Comparison of ENCODE assay signal across 25 cellular contexts in the genomic region with DNA sequence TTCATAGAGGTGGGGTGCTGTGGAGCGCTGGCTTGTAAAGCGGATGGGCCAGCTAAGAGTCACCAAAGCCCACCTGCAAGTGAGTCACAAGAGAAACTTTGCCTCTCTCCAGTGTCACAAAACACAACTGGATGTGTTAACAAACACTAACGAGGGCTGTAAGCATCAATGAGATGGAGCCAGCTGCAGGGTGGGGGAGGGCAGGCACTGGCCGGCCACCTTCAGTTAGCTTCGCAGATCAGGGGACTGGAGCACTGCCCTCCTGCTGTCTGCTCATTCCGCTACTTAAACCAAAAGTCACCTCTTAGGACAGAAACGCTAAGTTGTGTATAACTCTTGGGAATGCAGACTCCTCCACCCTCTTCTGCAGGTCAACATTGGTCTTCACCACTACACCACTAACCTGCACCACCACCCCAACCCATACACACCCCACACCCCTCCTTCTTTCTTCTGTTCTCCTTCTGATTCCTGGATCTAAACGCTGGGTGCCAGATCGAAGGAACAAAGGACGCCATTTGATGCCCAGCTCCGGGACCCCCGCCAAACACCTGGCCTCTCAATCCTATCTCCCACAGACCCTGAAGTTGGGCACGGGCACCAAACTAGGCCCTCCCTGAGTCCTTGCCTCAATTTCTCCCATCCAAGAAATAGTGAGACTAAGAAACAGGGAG. TPM values are rescaled to one million over a fixed set of nuclear protein-coding genes. Genes with fewer than 3 reads are reported as not detected.
DNase-seq lines count a peak whose midpoint lies in the region; FAIRE-seq and TF ChIP-seq lines count a peak whose summit lies in the region.
"Had no signal": no experiment of that assay in that cellular context is flagged by ENCODE, and none has a peak within 500 bp of the region (broad histone marks: within the 10 kb centered on the region; RNA-seq: fewer than 3 reads in every experiment).

No MANE protein-coding gene starts in this region.

- H3K27me3 ChIP-seq in hepatocyte (no peaks in the 10 kb centered on the region), sigmoid colon (peaks cover 0 to 11% (median 0%) of the 10 kb centered on the region in 3 donors), Caco-2 (replicated peaks; ENCODE audit: control insufficient read depth, insufficient read depth, low read length) (no peaks in the 10 kb centered on the region)

- CTCF ChIA-PET in RWPE1 (lab: Yijun Ruan, JAX) = interaction anchor here (0.6 to 0.9 kb wide), 3 partner anchors 11 to 138 kb away, joined by 3 to 8 read pairs (median 4); no protein-coding TSS in a partner anchor
- CTCF ChIA-PET in Caco-2 (lab: Charles Lee) = interaction anchor here (0.6 kb wide), 1 partner anchor 13 kb away, joined by 4 read pairs; no protein-coding TSS in a partner anchor

- H3K4me1 ChIP-seq in hepatocyte (ENCODE audit: insufficient read depth) (peaks cover 17% of the 10 kb centered on the region), sigmoid colon (peaks cover 0 to 66% (median 49%) of the 10 kb centered on the region in 4 donors), Caco-2 (peaks cover 5% of the 10 kb centered on the region)

- TF ChIP-seq CTCF in RWPE1 (conservative IDR thresholded peaks at IDR 0.05; ENCODE audit: low read depth) (no peak), hepatocyte (IDR thresholded peaks at IDR 0.05; ENCODE audit: poor library complexity) (no peak), sigmoid colon (IDR thresholded peaks at IDR 0.05) (no peak), Caco-2 (IDR thresholded peaks at IDR 0.05; ENCODE audit: insufficient read depth in 1 of 2, low read depth in 1 of 2, low read length in 1 of 2, severe bottlenecking in 1 of 2, unreplicated experiment in 1 of 2) (no peak)

- no peak for TF ChIP-seq EP300 in sigmoid colon (IDR thresholded peaks at IDR 0.05)

- POLR2A ChIA-PET in RWPE1 (lab: Yijun Ruan, JAX; ENCODE audit: low non-redundant PET) = no interaction called here
- POLR2A ChIA-PET in Caco-2 (lab: Charles Lee) = interaction anchor here (0.5 kb wide), 1 partner anchor 30 kb away, joined by 4 read pairs; no protein-coding TSS in a partner anchor

- H3K27me3 Mint-ChIP-seq in Caco-2 (ENCODE audit: insufficient read depth, unreplicated experiment) = no peaks in the 10 kb centered on the region

- no peak overlapping the region for H3K4me3 Mint-ChIP-seq in Caco-2 (ENCODE audit: unreplicated experiment)
- H3K4me3 Mint-ChIP-seq: activated CD4-positive, alpha-beta T cell treated with anti-CD3 and anti-CD28 coated beads for 36 hours; memory B cell; stimulated activated naive B cell treated with anti-CD40 and anti-IgM and Interleukin-4, amounts not matched to agents 10 μg/mL and 1 μg/mL and 100 μg/mL, for 72 hours had no signal

- peak; percentile 17 for FAIRE-seq in G401.6 (lab: Jason Lieb, UNC)

- H2AFZ ChIP-seq in hepatocyte = no peak overlapping the region

- H4K20me1 ChIP-seq in hepatocyte (ENCODE audit: insufficient read depth, poor library complexity, severe bottlenecking) = no peaks in the 10 kb centered on the region

- H3K4me1 Mint-ChIP-seq in Caco-2 (ENCODE audit: low read depth, unreplicated experiment) = no peaks in the 10 kb centered on the region
- H3K4me1 Mint-ChIP-seq: memory B cell had no signal

- DNase-seq in RWPE1 (ENCODE audit: low spot score) (no peak), hepatocyte (ENCODE audit: low spot score) (no peak), sigmoid colon (no peak), NOMO-1 treated with DMSO at 0.1 percent for 48 hours (lab: John Stamatoyannopoulos, UW; ENCODE audit: unreplicated experiment) (no peak), Caco-2 (no peak), putamen (ENCODE audit: low spot score) (no peak)
- no peak for DNase-seq in activated naive CD4-positive, alpha-beta T cell treated with anti-CD3 and anti-CD28 coated beads, Interleukin-2, amount 50 U/mL, for 16 hours
- DNase-seq: activated CD4-positive, alpha-beta T cell treated with anti-CD3 and anti-CD28 coated beads for 36 hours; activated gamma-delta T cell; caudate nucleus; CD8-positive, alpha-beta memory T cell; DND-41; effector CD8-positive, alpha-beta T cell; heart left ventricle; islet precursor cell; NCI-H2029; NCI-H446 treated with DMSO at 0.1 percent for 48 hours; stimulated activated naive B cell treated with anti-CD40 and anti-IgM and Interleukin-4, amounts not matched to agents 10 μg/mL and 1 μg/mL and 100 μg/mL, for 72 hours; T-helper 9 cell had no signal

- intact Hi-C loops in sigmoid colon (cut with DNase I) = no loop called here
- intact Hi-C loops in Caco-2 (cut with micrococcal nuclease; ENCODE audit: unreplicated experiment) = no loop called here

- H3K4me2 ChIP-seq in hepatocyte = peak overlapping the region; percentile 88

- no peak overlapping the region for H3K27ac Mint-ChIP-seq in Caco-2 (ENCODE audit: unreplicated experiment)
- H3K27ac Mint-ChIP-seq: activated CD4-positive, alpha-beta T cell treated with anti-CD3 and anti-CD28 coated beads for 36 hours; CD8-positive, alpha-beta memory T cell; memory B cell; stimulated activated naive B cell treated with anti-CD40 and anti-IgM and Interleukin-4, amounts not matched to agents 10 μg/mL and 1 μg/mL and 100 μg/mL, for 72 hours had no signal

- no peak overlapping the region for H3K4me3 ChIP-seq in hepatocyte
- H3K4me3 ChIP-seq in sigmoid colon = no peak overlapping the region
- no peak overlapping the region for H3K4me3 ChIP-seq in Caco-2 (ENCODE audit: low read depth, low read length)
- H3K4me3 ChIP-seq: HAP-1, heart left ventricle, SK-N-MC had no signal

- no peaks in the 10 kb centered on the region for H3K36me3 Mint-ChIP-seq in Caco-2 (ENCODE audit: insufficient read depth, unreplicated experiment)
- H3K36me3 Mint-ChIP-seq: CD8-positive, alpha-beta memory T cell; memory B cell; stimulated activated naive B cell treated with anti-CD40 and anti-IgM and Interleukin-4, amounts not matched to agents 10 μg/mL and 1 μg/mL and 100 μg/mL, for 72 hours had no signal

- H3K9me2 ChIP-seq in hepatocyte (replicated peaks; ENCODE audit: insufficient read depth) = no peaks in the 10 kb centered on the region

- WGBS in hepatocyte (ENCODE audit: low lambda C conversion rate, missing lambda C conversion rate) = 81% methylated on average over 13 of the region's 13 CpGs
- 81% methylated on average over 13 of the region's 13 CpGs for WGBS in sigmoid colon, 2 donors

- TF ChIP-seq POLR2A in sigmoid colon (IDR thresholded peaks at IDR 0.05) = no peak

- no peaks in the 10 kb centered on the region for H3K36me3 ChIP-seq in hepatocyte (replicated peaks; ENCODE audit: insufficient read depth, low read depth)
- no peaks in the 10 kb centered on the region for H3K36me3 ChIP-seq in sigmoid colon
- no peaks in the 10 kb centered on the region for H3K36me3 ChIP-seq in Caco-2 (ENCODE audit: control insufficient read depth, insufficient read depth, low read length)
- H3K36me3 ChIP-seq: HAP-1, heart left ventricle had no signal

- no peaks in the 10 kb centered on the region for H3K9me3 Mint-ChIP-seq in Caco-2 (ENCODE audit: unreplicated experiment)
- H3K9me3 Mint-ChIP-seq: CD8-positive, alpha-beta memory T cell; memory B cell; stimulated activated naive B cell treated with anti-CD40 and anti-IgM and Interleukin-4, amounts not matched to agents 10 μg/mL and 1 μg/mL and 100 μg/mL, for 72 hours had no signal

- peak overlapping the region; percentile 85 for H3K27ac ChIP-seq in RWPE1
- H3K27ac ChIP-seq in hepatocyte = peak overlapping the region; percentile 81
- peak overlapping the region in 3 of 4 donors; percentile 59 to 78 (median 74) for H3K27ac ChIP-seq in sigmoid colon
- H3K27ac ChIP-seq: SK-N-MC had no signal

- BruUV-seq in Caco-2 (replicated peaks; lab: Mats Ljungman, UMichigan) = no TSS peak

- H3K79me2 ChIP-seq in hepatocyte = no peaks in the 10 kb centered on the region

- no peaks in the 10 kb centered on the region for H3K9me3 ChIP-seq in hepatocyte (ENCODE audit: low read depth)
- no peaks in the 10 kb centered on the region for H3K9me3 ChIP-seq in sigmoid colon
- H3K9me3 ChIP-seq in Caco-2 = no peaks in the 10 kb centered on the region
- H3K9me3 ChIP-seq: HAP-1, heart left ventricle had no signal

RNA-seq across cellular contexts. Expression of gene ARSI, which starts 2.1 kb away (rescaled TPM):
- 18.4 and 27.9 TPM in 2 replicates for total RNA-seq in hepatocyte
- 27.1 and 42.8 TPM in 2 replicates for polyA plus RNA-seq in hepatocyte
- total RNA-seq in sigmoid colon = 1 to 10 TPM; 1.4 to 3.3 (median 2.3) TPM
- under 1 TPM in 1 of 3 donors, not detected in 2; 0.63 TPM for polyA plus RNA-seq in sigmoid colon
- total RNA-seq in Caco-2 (2022) = 0.52 and 0.65 TPM in 2 replicates
- total RNA-seq: activated CD4-positive, alpha-beta T cell treated with anti-CD3 and anti-CD28 coated beads for 36 hours; CD8-positive, alpha-beta memory T cell; OCI-LY7 had no signal
- polyA plus RNA-seq: CD8-positive, alpha-beta memory T cell; neural cell had no signal

RNA-seq across cellular contexts. Expression of gene CAMK2A, which starts 11.1 kb away (rescaled TPM):
- total RNA-seq in hepatocyte (0.88 and 2.6 TPM in 2 replicates), sigmoid colon (1 to 10 TPM in 2 of 4 donors, under 1 TPM in 2; 0.49 to 2.1 (median 1.2) TPM), Caco-2 (2022) (not detected in 2 replicates)
- polyA plus RNA-seq in hepatocyte (1.0 and 1.2 TPM in 2 replicates), sigmoid colon (under 1 TPM in 2 of 3 donors, not detected in 1; 0.44 to 0.60 TPM)
- total RNA-seq: activated CD4-positive, alpha-beta T cell treated with anti-CD3 and anti-CD28 coated beads for 36 hours; CD8-positive, alpha-beta memory T cell; OCI-LY7 had no signal
- polyA plus RNA-seq: CD8-positive, alpha-beta memory T cell had no signal

RNA-seq across cellular contexts. Expression of gene TCOF1, which starts 56.9 kb away (rescaled TPM):
- total RNA-seq in hepatocyte (19.9 and 21.2 TPM in 2 replicates), sigmoid colon (10 to 100 TPM; 17.4 to 28.1 (median 23.6) TPM), Caco-2 (2022) (112 and 123 TPM in 2 replicates)
- polyA plus RNA-seq in hepatocyte (22.5 and 24.0 TPM in 2 replicates), sigmoid colon (10 to 100 TPM in 1 of 3 donors, 1 to 10 TPM in 2; 5.4 to 26.4 (median 6.2) TPM)
